In the genomic region with DNA sequence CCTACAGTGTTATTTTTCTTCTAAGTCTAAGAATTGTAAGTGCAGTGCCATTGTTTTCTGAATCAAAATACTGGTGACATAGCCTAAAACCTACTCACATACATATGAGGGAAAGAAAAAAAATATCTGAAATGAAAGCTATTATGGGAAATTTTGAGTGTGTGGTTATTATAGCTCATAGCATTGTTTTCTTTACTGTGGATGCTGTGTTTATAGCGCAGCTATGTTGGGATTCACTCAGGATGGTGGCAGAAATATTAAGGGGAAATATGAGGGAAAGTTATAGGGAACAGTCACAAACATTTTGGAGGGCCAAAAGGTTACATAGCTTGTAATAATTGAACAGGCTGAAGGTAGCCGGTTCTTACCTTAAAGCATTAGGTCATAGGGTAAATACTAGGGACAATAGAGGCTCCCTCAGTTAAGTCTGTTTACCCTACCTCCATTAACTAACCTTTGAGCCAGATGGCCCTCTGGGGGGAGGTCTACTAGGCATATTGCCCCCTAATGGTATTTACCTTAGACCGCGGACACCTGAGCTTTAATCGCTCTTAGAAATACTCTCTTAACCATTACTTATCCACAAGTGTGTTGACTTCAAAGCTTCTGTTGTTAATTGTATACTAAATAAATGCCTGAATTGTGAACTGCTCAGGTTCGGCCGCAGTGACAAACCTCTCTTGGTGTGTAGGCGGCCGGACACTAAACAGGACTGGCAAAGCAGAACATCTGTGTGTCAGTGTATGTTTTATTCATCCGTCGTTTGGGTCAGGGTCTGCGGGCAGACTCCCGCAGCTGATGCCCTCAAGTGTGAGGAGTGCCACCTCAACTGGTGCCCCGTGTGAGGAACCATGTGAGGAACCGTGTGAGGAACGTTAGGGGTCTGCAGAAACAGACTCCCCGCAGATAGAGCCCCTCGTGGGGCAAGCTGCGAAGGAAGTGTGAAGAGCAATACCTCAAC, we compare ENCODE assay signal across 23 cellular contexts. TPM values are rescaled to one million over a fixed set of nuclear protein-coding genes. Genes with fewer than 3 reads are reported as not detected.
DNase-seq lines count a peak whose midpoint lies in the region; ATAC-seq and TF ChIP-seq lines count a peak whose summit lies in the region.
"Had no signal": no experiment of that assay in that cellular context is flagged by ENCODE, and none has a peak within 500 bp of the region (broad histone marks: within the 10 kb centered on the region; RNA-seq: fewer than 3 reads in every experiment).

No MANE protein-coding gene starts in this region.

- no peaks in the 10 kb centered on the region for H3K4me1 ChIP-seq in H9 (ENCODE audit: insufficient read depth, low read length)
- no peaks in the 10 kb centered on the region for H3K4me1 ChIP-seq in mesenchymal stem cell (ENCODE audit: control insufficient read depth, insufficient read depth, low read depth, low read length)
- H3K4me1 ChIP-seq: ascending aorta, heart left ventricle, left lung, tibial artery had no signal

- no peak overlapping the region for H3K18ac ChIP-seq in H9 (ENCODE audit: insufficient read length, low read depth, low read length)
- H3K18ac ChIP-seq in mesenchymal stem cell (ENCODE audit: low read depth in 1 of 2, low read length in 2 of 2): no peak overlapping the region

- no peak overlapping the region for H2BK20ac ChIP-seq in H9 (ENCODE audit: low read depth, low read length, poor library complexity, severe bottlenecking)

- H2AK5ac ChIP-seq in H9 (ENCODE audit: insufficient read length, low read length) (no peak overlapping the region), mesenchymal stem cell (ENCODE audit: low read length, severe bottlenecking) (no peak overlapping the region)

- H4K8ac ChIP-seq in H9 (replicated peaks; ENCODE audit: insufficient read length, low read depth, low read length) (no peak overlapping the region), mesenchymal stem cell (ENCODE audit: low read length) (no peak overlapping the region)

- no peaks in the 10 kb centered on the region for H3K27me3 ChIP-seq in H9 (ENCODE audit: insufficient read depth, low read length)
- H3K27me3 ChIP-seq in mesenchymal stem cell (ENCODE audit: control insufficient read depth in 1 of 2, insufficient read depth in 1 of 2, low read length in 2 of 2): no peaks in the 10 kb centered on the region
- H3K27me3 ChIP-seq: ascending aorta, heart left ventricle, left lung, tibial artery had no signal

- ATAC-seq in HG03378 (IDR thresholded peaks at IDR 0.05; ENCODE audit: unreplicated experiment): no peak
- ATAC-seq in HG02610 (IDR thresholded peaks at IDR 0.05; ENCODE audit: unreplicated experiment): no peak
- ATAC-seq: activated naive CD4-positive, alpha-beta T cell treated with anti-CD3 and anti-CD28 coated beads, Interleukin-2, amount 50 U/mL, for 72 hours; heart left ventricle; left lung; Right ventricle myocardium inferior had no signal

- no peak overlapping the region for H3T11ph ChIP-seq in H9 (ENCODE audit: low read length)

- H3K79me1 ChIP-seq in H9 (ENCODE audit: insufficient read depth, low read depth, low read length, poor library complexity, severe bottlenecking): no peaks in the 10 kb centered on the region
- no peaks in the 10 kb centered on the region for H3K79me1 ChIP-seq in mesenchymal stem cell (replicated peaks; ENCODE audit: low read length, poor library complexity, severe bottlenecking)

- H3K36me3 Mint-ChIP-seq in H9 (ENCODE audit: insufficient read depth in 1 of 3, low read depth in 3 of 3): peaks cover 0 to 2% (median 0%) of the 10 kb centered on the region in 3 experiments; a peak in 1 of 7 replicates
- H3K36me3 Mint-ChIP-seq: CD8-positive, alpha-beta memory T cell; natural killer cell treated with Interleukin-12 subunit alpha and Interleukin-12 subunit beta and Interleukin-15 and Interleukin-18, amount 100 ng/mL, for 72 hours had no signal

- no peaks in the 10 kb centered on the region; the same call in 1 of the 2 replicates for H3K27me3 Mint-ChIP-seq in H9 (ENCODE audit: low read depth)
- H3K27me3 Mint-ChIP-seq: CD8-positive, alpha-beta memory T cell; natural killer cell treated with Interleukin-12 subunit alpha and Interleukin-12 subunit beta and Interleukin-15 and Interleukin-18, amount 100 ng/mL, for 72 hours; stimulated activated naive CD8-positive, alpha-beta T cell treated with anti-CD3 and anti-CD28 coated beads, Interleukin-15, amount 100 ng/mL, for 72 hours had no signal

- H3K9ac ChIP-seq in H9 (ENCODE audit: extremely low read depth, insufficient read length, low read length): no peak overlapping the region
- H3K9ac ChIP-seq in mesenchymal stem cell (ENCODE audit: low read length): no peak overlapping the region

- no peak overlapping the region for H3K27ac ChIP-seq in H9 (ENCODE audit: insufficient read length, low read depth, low read length)
- H3K27ac ChIP-seq in mesenchymal stem cell (ENCODE audit: low read length, poor library complexity, severe bottlenecking): no peak overlapping the region
- H3K27ac ChIP-seq: ascending aorta, epithelial cell of prostate, heart left ventricle, left lung, tibial artery had no signal

- H2AFZ ChIP-seq in H9 (ENCODE audit: low read length): no peak overlapping the region
- no peak overlapping the region for H2AFZ ChIP-seq in mesenchymal stem cell (ENCODE audit: low read depth, low read length)

- H3K27ac Mint-ChIP-seq in H9: no peak overlapping the region
- H3K27ac Mint-ChIP-seq: activated T-helper 1 cell treated with anti-CD3 and anti-CD28 coated beads, Interleukin-12 subunit alpha, Interleukin-12 subunit beta, Interleukin-2, Interleukin-4 antibody, amounts not matched to agents 30 ng/mL and 10 ng/mL and 1 ng/mL, durations not matched to agents 14 hours and 24 hours and 36 hours; CD8-positive, alpha-beta memory T cell; natural killer cell treated with Interleukin-12 subunit alpha and Interleukin-12 subunit beta and Interleukin-15 and Interleukin-18, amount 100 ng/mL, for 72 hours; stimulated activated naive CD8-positive, alpha-beta T cell treated with anti-CD3 and anti-CD28 coated beads, Interleukin-15, amount 100 ng/mL, for 72 hours had no signal

- H3K36me3 ChIP-seq in mesenchymal stem cell (ENCODE audit: control insufficient read depth in 1 of 2, insufficient read depth in 2 of 2, low read depth in 1 of 2, low read length in 2 of 2): no peaks in the 10 kb centered on the region
- H3K36me3 ChIP-seq: ascending aorta, heart left ventricle, left lung, tibial artery had no signal

- H3K23me2 ChIP-seq in H9 (ENCODE audit: insufficient read length, low read depth, low read length, poor library complexity, severe bottlenecking): no peaks in the 10 kb centered on the region

- H3K23ac ChIP-seq in H9 (ENCODE audit: insufficient read length, low read depth, low read length) (no peak overlapping the region), mesenchymal stem cell (ENCODE audit: low read length in 2 of 2) (no peak overlapping the region)

- H3K4me3 ChIP-seq in mesenchymal stem cell (ENCODE audit: insufficient read depth in 1 of 2, low read depth in 1 of 2, low read length in 2 of 2): no peak overlapping the region
- H3K4me3 ChIP-seq: ascending aorta, heart left ventricle, left lung, tibial artery had no signal

- H2BK12ac ChIP-seq in H9 (ENCODE audit: insufficient read length, low read depth, low read length) (no peak overlapping the region), mesenchymal stem cell (ENCODE audit: low read length in 2 of 2) (no peak overlapping the region)

- no peaks in the 10 kb centered on the region for H3K79me2 ChIP-seq in H9 (ENCODE audit: insufficient read depth, low read length)

- H2BK15ac ChIP-seq in H9 (ENCODE audit: low read depth, low read length) (no peak overlapping the region), mesenchymal stem cell (ENCODE audit: low read depth, poor library complexity, severe bottlenecking) (no peak overlapping the region)

- peaks cover 4 to 5% of the 10 kb centered on the region in 2 experiments; a peak in 2 of 4 replicates for H3K4me1 Mint-ChIP-seq in H9
- H3K4me1 Mint-ChIP-seq: CD8-positive, alpha-beta memory T cell; stimulated activated naive CD8-positive, alpha-beta T cell treated with anti-CD3 and anti-CD28 coated beads, Interleukin-15, amount 100 ng/mL, for 72 hours had no signal

- H2BK120ac ChIP-seq in H9 (ENCODE audit: low read depth, low read length, poor library complexity, severe bottlenecking): no peak overlapping the region
- no peak overlapping the region for H2BK120ac ChIP-seq in mesenchymal stem cell (ENCODE audit: low read depth, low read length)

- DNase-seq in H9 (no peak), NCI-H1417 treated with DMSO at 0.1 percent for 48 hours (lab: John Stamatoyannopoulos, UW) (peak; percentile 40), NCI-H774 (lab: John Stamatoyannopoulos, UW) (peak; percentile 86), mesenchymal stem cell (no peak)
- DNase-seq in activated CD4-positive, alpha-beta T cell treated with anti-CD3 and anti-CD28 coated beads, Interleukin-2, amount 50 U/mL, for 4 hours: no peak
- DNase-seq: activated CD4-positive, alpha-beta T cell treated with anti-CD3 and anti-CD28 coated beads for 4 hours; caudate nucleus; CD8-positive, alpha-beta memory T cell; heart left ventricle; NCI-H1436 treated with DMSO at 0.1 percent for 48 hours; NCI-H524; stimulated activated naive CD8-positive, alpha-beta T cell treated with anti-CD3 and anti-CD28 coated beads, Interleukin-15, amount 100 ng/mL, for 72 hours; T-helper 1 cell; tibial artery had no signal

- no peak overlapping the region for H3K56ac ChIP-seq in H9 (ENCODE audit: insufficient read length, low read depth, low read length)

- no peak overlapping the region for H3K4me3 Mint-ChIP-seq in H9
- H3K4me3 Mint-ChIP-seq: activated T-helper 1 cell treated with anti-CD3 and anti-CD28 coated beads, Interleukin-12 subunit alpha, Interleukin-12 subunit beta, Interleukin-2, Interleukin-4 antibody, amounts not matched to agents 30 ng/mL and 10 ng/mL and 1 ng/mL, durations not matched to agents 14 hours and 24 hours and 36 hours; CD8-positive, alpha-beta memory T cell; natural killer cell treated with Interleukin-12 subunit alpha and Interleukin-12 subunit beta and Interleukin-15 and Interleukin-18, amount 100 ng/mL, for 72 hours; stimulated activated naive CD8-positive, alpha-beta T cell treated with anti-CD3 and anti-CD28 coated beads, Interleukin-15, amount 100 ng/mL, for 72 hours had no signal

- H3K4me2 ChIP-seq in H9 (ENCODE audit: insufficient read depth, insufficient read length, low read length) (no peak overlapping the region), mesenchymal stem cell (ENCODE audit: low read length, poor library complexity, severe bottlenecking) (no peak overlapping the region)

- no CpG with 5 or more reads among the region's 19 CpGs for WGBS in H9 (ENCODE audit: extremely low coverage, insufficient read length, low lambda C conversion rate)
- WGBS in mesenchymal stem cell: 93% methylated on average over 16 of the region's 19 CpGs

- H3K14ac ChIP-seq in H9 (ENCODE audit: insufficient read depth, low read length): no peak overlapping the region
- H3K14ac ChIP-seq in mesenchymal stem cell (ENCODE audit: low read length in 2 of 2): no peak overlapping the region

- H4K5ac ChIP-seq in H9 (ENCODE audit: insufficient read length, low read depth, low read length): no peak overlapping the region

- H2BK5ac ChIP-seq in H9 (ENCODE audit: insufficient read length, low read length) (no peak overlapping the region), mesenchymal stem cell (ENCODE audit: low read depth, low read length, poor library complexity, severe bottlenecking) (no peak overlapping the region)

- H3K9me3 ChIP-seq in H9 (ENCODE audit: control insufficient read depth, low read depth, low read length): no peaks in the 10 kb centered on the region
- no peaks in the 10 kb centered on the region for H3K9me3 ChIP-seq in mesenchymal stem cell (ENCODE audit: control insufficient read depth, low read length)
- H3K9me3 ChIP-seq: ascending aorta, heart left ventricle had no signal

- H4K91ac ChIP-seq in H9 (ENCODE audit: insufficient read length, low read depth, low read length) (no peak overlapping the region), mesenchymal stem cell (ENCODE audit: low read length) (peak overlapping the region; percentile 15)

- H4K20me1 ChIP-seq in H9 (ENCODE audit: control insufficient read depth, insufficient read depth, insufficient read length): no peaks in the 10 kb centered on the region

- no peak overlapping the region for H3K4ac ChIP-seq in H9 (ENCODE audit: low read depth, low read length)
- no peak overlapping the region for H3K4ac ChIP-seq in mesenchymal stem cell (ENCODE audit: low read depth in 1 of 2, low read length in 2 of 2)

- peak; percentile 34; the same call in 2 of the 3 replicates for TF ChIP-seq CTCF in H9 (conservative IDR thresholded peaks at IDR 0.05)

- peaks cover 0 to 2% of the 10 kb centered on the region in 2 experiments; a peak in 1 of 5 replicates for H3K9me3 Mint-ChIP-seq in H9
- H3K9me3 Mint-ChIP-seq: natural killer cell treated with Interleukin-12 subunit alpha and Interleukin-12 subunit beta and Interleukin-15 and Interleukin-18, amount 100 ng/mL, for 72 hours had no signal

RNA-seq across cellular contexts. Expression of a gene that starts 21.3 kb away (rescaled TPM):
- not detected in 2 replicates for total RNA-seq in H9 (2021)
- polyA plus RNA-seq in mesenchymal stem cell (2013, experiment 1 of 2): 0.04 TPM
- 0.03 TPM for polyA plus RNA-seq in mesenchymal stem cell (2013, experiment 2 of 2)

Comparison
In these comparisons a context has a peak if more than half of its experiments do, and no peak if none do; other contexts are left out.
1. DNase-seq: peak in NCI-H1417 treated with DMSO at 0.1 percent for 48 hours (single experiment) and NCI-H774 (single experiment); none in H9 (single experiment), mesenchymal stem cell (single experiment) and activated CD4-positive, alpha-beta T cell treated with anti-CD3 and anti-CD28 coated beads, Interleukin-2, amount 50 U/mL, for 4 hours (0 of 2).